In the genomic region with DNA sequence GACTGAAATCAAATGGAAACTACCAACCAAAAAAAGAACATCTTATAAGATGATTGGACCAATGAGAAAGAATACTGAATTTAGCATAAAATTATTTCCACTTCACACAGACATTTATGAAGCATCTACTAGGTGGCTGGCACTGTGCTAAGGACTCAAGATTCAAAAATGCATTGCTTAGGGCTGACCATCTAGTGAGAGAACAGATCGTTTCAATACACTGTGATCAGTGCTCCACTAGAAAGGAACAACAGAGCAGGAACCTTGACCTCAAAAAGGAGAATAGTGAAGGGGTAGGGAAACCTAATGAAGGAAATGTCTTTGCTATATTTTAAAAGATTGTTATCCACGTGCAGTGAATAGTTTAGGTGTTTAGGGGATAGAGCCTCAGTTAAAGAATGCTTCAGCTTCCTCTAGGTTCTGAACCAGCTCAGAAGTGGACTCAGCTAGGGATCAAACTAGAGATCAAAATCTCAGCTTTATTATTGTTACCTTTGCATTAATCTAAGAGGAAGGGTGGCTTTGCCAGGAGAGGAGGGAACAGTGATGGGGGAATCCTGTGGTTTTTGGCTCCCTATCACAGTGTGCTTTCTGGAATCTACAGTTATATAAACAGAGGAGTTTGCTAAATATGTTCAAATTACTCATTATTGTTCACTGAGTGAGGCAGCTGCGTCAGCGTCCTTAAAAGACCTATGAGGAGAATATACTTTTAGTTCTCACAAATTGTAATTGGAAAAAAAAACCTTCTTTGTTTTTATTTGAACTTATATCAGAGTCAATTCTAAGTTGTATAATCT, we compare ENCODE assay signal across 13 cellular contexts. TPM values are rescaled to one million over a fixed set of nuclear protein-coding genes. Genes with fewer than 3 reads are reported as not detected.
A peak's percentile ranks its signal among the peaks of the same experiment; 100 is the strongest.
DNase-seq lines count a peak whose midpoint lies in the region; ATAC-seq, FAIRE-seq and TF ChIP-seq lines count a peak whose summit lies in the region.
"Had no signal": no experiment of that assay in that cellular context is flagged by ENCODE, and none has a peak within 500 bp of the region (broad histone marks: within the 10 kb centered on the region; RNA-seq: fewer than 3 reads in every experiment).

No MANE protein-coding gene starts in this region.

- RAD21 ChIA-PET in HCT116 (lab: Charles Lee; ENCODE audit: low non-redundant PET in 1 of 2, low total read pairs in 2 of 2, uncharacterized antibody in 2 of 2, unreplicated experiment in 2 of 2) = no interaction called here

- H3K9ac ChIP-seq in HCT116 (ENCODE audit: low read length) = no peak overlapping the region
- no peak overlapping the region for H3K9ac ChIP-seq in keratinocyte (ENCODE audit: control insufficient read depth, extremely low read depth, insufficient read depth, low read length)

- no peaks in the 10 kb centered on the region for H3K9me2 ChIP-seq in HCT116 (ENCODE audit: insufficient read depth)

- POLR2A ChIA-PET in AG04449 (lab: Yijun Ruan, JAX) (interaction anchor here (1.5 kb wide), 1 partner anchor 17 kb away, joined by 5 read pairs; no protein-coding TSS in a partner anchor), HCT116 (lab: Charles Lee) (no interaction called here)

- ATAC-seq in HCT116 (no peak), lower lobe of right lung (no peak), HG02610 (IDR thresholded peaks at IDR 0.05; ENCODE audit: unreplicated experiment) (no peak)

- intact Hi-C loops in HCT116 (cut with micrococcal nuclease) (no loop called here), lower lobe of right lung (cut with DNase I) (no loop called here)

- H3K36me3 ChIP-seq in HCT116 (ENCODE audit: control insufficient read depth in 1 of 2, insufficient read depth in 2 of 2, low read length in 2 of 2) (no peaks in the 10 kb centered on the region), keratinocyte (ENCODE audit: control insufficient read depth in 2 of 2, extremely low read depth in 1 of 2, insufficient read depth in 2 of 2, low read length in 2 of 2) (no peaks in the 10 kb centered on the region), lower lobe of right lung (no peaks in the 10 kb centered on the region)

- no peak overlapping the region for H3K4me2 ChIP-seq in HCT116 (ENCODE audit: low read length)
- H3K4me2 ChIP-seq in keratinocyte (ENCODE audit: control insufficient read depth, extremely low read depth, insufficient read depth, low read depth, low read length) = no peak overlapping the region

- no peak overlapping the region; the same call in 1 of the 2 replicates for H3K4me3 ChIP-seq in AG04449 (ENCODE audit: low read depth, low read length)
- no peak overlapping the region for H3K4me3 ChIP-seq in HCT116 (replicated peaks in 1 of 2; ENCODE audit: low read depth in 1 of 2, low read length in 2 of 2)
- no peak overlapping the region for H3K4me3 ChIP-seq in keratinocyte (ENCODE audit: control insufficient read depth in 2 of 3, extremely low read depth in 1 of 3, insufficient read depth in 2 of 3, low read depth in 1 of 3, low read length in 3 of 3)
- no peak overlapping the region for H3K4me3 ChIP-seq in lower lobe of right lung
- H3K4me3 ChIP-seq: SK-N-MC had no signal

- CTCF ChIA-PET in AG04449 (lab: Yijun Ruan, JAX) = interaction anchor here (0.8 to 5.2 kb wide), 4 partner anchors 11 to 468 kb away, joined by 3 to 35 read pairs (median 3); partner anchors contain the start of gene METTL5
- CTCF ChIA-PET in HCT116 (lab: Charles Lee) = interaction anchor here (0.9 kb wide), 1 partner anchor 12 kb away, joined by 5 read pairs; no protein-coding TSS in a partner anchor

- H2AFZ ChIP-seq in HCT116 (ENCODE audit: low read depth, low read length, poor library complexity, severe bottlenecking) (peak overlapping the region; percentile 71), keratinocyte (ENCODE audit: control insufficient read depth, low read length) (no peak overlapping the region)

- no peaks in the 10 kb centered on the region for H4K20me1 ChIP-seq in HCT116 (ENCODE audit: insufficient read depth)
- H4K20me1 ChIP-seq in keratinocyte (ENCODE audit: control insufficient read depth, extremely low read depth, insufficient read depth, low read length) = no peaks in the 10 kb centered on the region

- H3K27ac ChIP-seq in HCT116 (ENCODE audit: low read depth, low read length) (no peak overlapping the region), keratinocyte (ENCODE audit: control insufficient read depth, insufficient read depth, low read length) (no peak overlapping the region), lower lobe of right lung (no peak overlapping the region)
- H3K27ac ChIP-seq: SK-N-MC had no signal

- TF ChIP-seq RAD21 in HCT116 (IDR thresholded peaks at IDR 0.05; ENCODE audit: low read depth) = no peak

- TF ChIP-seq POLR2A in HCT116 (IDR thresholded peaks at IDR 0.05; ENCODE audit: borderline replicate concordance, extremely low read depth, insufficient read depth, insufficient read length) = no peak

- no peaks in the 10 kb centered on the region for H3K9me1 ChIP-seq in keratinocyte (ENCODE audit: control insufficient read depth, extremely low read depth, insufficient read depth, low read length)

- no TSS peak for BruUV-seq in HCT116 (replicated peaks; lab: Mats Ljungman, UMichigan)

- H3K27me3 ChIP-seq in HCT116 (ENCODE audit: insufficient read depth, low read length) = no peaks in the 10 kb centered on the region
- H3K27me3 ChIP-seq in keratinocyte (ENCODE audit: control insufficient read depth, extremely low read depth, insufficient read depth, low read length) = no peaks in the 10 kb centered on the region
- no peaks in the 10 kb centered on the region for H3K27me3 ChIP-seq in lower lobe of right lung (ENCODE audit: low read depth)

- peak; percentile 55 for FAIRE-seq in keratinocyte (lab: Jason Lieb, UNC)

- H3K9me3 ChIP-seq in HCT116 (ENCODE audit: control insufficient read depth in 1 of 2, insufficient read depth in 1 of 2, low read depth in 1 of 2, low read length in 2 of 2) = no peaks in the 10 kb centered on the region
- no peaks in the 10 kb centered on the region for H3K9me3 ChIP-seq in keratinocyte (ENCODE audit: control insufficient read depth, low read depth, low read length)
- H3K9me3 ChIP-seq in lower lobe of right lung = no peaks in the 10 kb centered on the region

- H3K79me2 ChIP-seq in HCT116 (ENCODE audit: insufficient read depth, low read length) = no peaks in the 10 kb centered on the region
- no peaks in the 10 kb centered on the region for H3K79me2 ChIP-seq in keratinocyte (ENCODE audit: control insufficient read depth, insufficient read depth, low read length)

- DNase-seq in AG04449 (ENCODE audit: low read depth, low spot score) (peak; percentile 53), HCT116 (ENCODE audit: low read depth, low spot score) (no peak), amniotic stem cell (lab: John Stamatoyannopoulos, UW) (peak; percentile 71), keratinocyte (ENCODE audit: low read depth, low spot score) (no peak), lower lobe of right lung (no peak), UCSD-AML1 (lab: John Stamatoyannopoulos, UW; ENCODE audit: unreplicated experiment) (no peak), SKM-1 (lab: John Stamatoyannopoulos, UW; ENCODE audit: unreplicated experiment) (no peak)
- DNase-seq: activated CD4-positive, alpha-beta T cell treated with anti-CD3 and anti-CD28 coated beads, Interleukin-2, amount 50 U/mL, for 1 hour; CD8-positive, alpha-beta memory T cell; NCI-H2171 treated with DMSO at 0.1 percent for 48 hours had no signal

- TF ChIP-seq CTCF in AG04449 (IDR thresholded peaks at IDR 0.05; ENCODE audit: insufficient read depth, low read length, missing control alignments) (no peak), HCT116 (IDR thresholded peaks at IDR 0.05 in 2 of 3, conservative IDR thresholded peaks at IDR 0.05 in 1 of 3; ENCODE audit: borderline replicate concordance in 1 of 3, insufficient read depth in 1 of 3, low read depth in 2 of 3, low read length in 2 of 3) (no peak), keratinocyte (optimal IDR thresholded peaks at IDR 0.05 in 1 of 3, IDR thresholded peaks at IDR 0.05 in 1 of 3, conservative IDR thresholded peaks at IDR 0.05 in 1 of 3; ENCODE audit: extremely low read depth in 1 of 3, insufficient read depth in 2 of 3, low read length in 3 of 3) (no peak), lower lobe of right lung (IDR thresholded peaks at IDR 0.05) (no peak)

- dilution Hi-C loops in keratinocyte (cut with MboI; ENCODE audit: extremely low pct_ligation_motif_present, low sequenced_read_pairs) = no loop called here

- H3K4me1 ChIP-seq in HCT116 (ENCODE audit: control insufficient read depth in 1 of 2, insufficient read depth in 2 of 2, low read length in 2 of 2) = no peaks in the 10 kb centered on the region
- no peaks in the 10 kb centered on the region for H3K4me1 ChIP-seq in keratinocyte (ENCODE audit: control insufficient read depth, extremely low read depth, insufficient read depth, low read length)
- H3K4me1 ChIP-seq in lower lobe of right lung = no peaks in the 10 kb centered on the region

TF ChIP-seq in HCT116, 20 proteins besides CTCF, POLR2A, EP300 and RAD21 (continues in another document):
- TF ChIP-seq, protein P1, sequence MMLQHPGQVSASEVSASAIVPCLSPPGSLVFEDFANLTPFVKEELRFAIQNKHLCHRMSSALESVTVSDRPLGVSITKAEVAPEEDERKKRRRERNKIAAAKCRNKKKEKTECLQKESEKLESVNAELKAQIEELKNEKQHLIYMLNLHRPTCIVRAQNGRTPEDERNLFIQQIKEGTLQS (IDR thresholded peaks at IDR 0.05) = no peak
- TF ChIP-seq SP1 (IDR thresholded peaks at IDR 0.05; ENCODE audit: low read depth) = no peak
- no peak for TF ChIP-seq EZH2phosphoT487 (IDR thresholded peaks at IDR 0.05; ENCODE audit: borderline replicate concordance)

RNA-seq across cellular contexts. Expression of gene BBS5, which starts 16.2 kb away (rescaled TPM):
- total RNA-seq in HCT116 (2021; ENCODE audit: unreplicated experiment) (4.6 TPM), lower lobe of right lung (7.0 TPM)
- 1.0 and 1.6 TPM in 2 replicates for polyA plus RNA-seq in HCT116 (2012)
- 2.0 to 2.4 TPM (median 2.1 TPM) in 3 replicates for polyA plus RNA-seq in keratinocyte
- polyA plus RNA-seq in keratinocyte (2011; ENCODE audit: low read depth) = 0.45 TPM
- polyA plus RNA-seq in keratinocyte (2011; cell fraction: cytosol; rRNA removed) = 1.5 and 2.9 TPM in 2 replicates
- 4.3 and 5.0 TPM in 2 replicates for polyA plus RNA-seq in keratinocyte (2011; cell fraction: nucleus; rRNA removed)
- polyA plus RNA-seq in keratinocyte (2012; ENCODE audit: low replicate concordance) = 1.6 and 3.6 TPM in 2 replicates
- 0.90 to 1.8 TPM (median 1.0 TPM) in 3 replicates for polyA minus RNA-seq in keratinocyte
- 2.7 TPM for polyA minus RNA-seq in keratinocyte (2011; cell fraction: cytosol; rRNA and poly(A)+ RNA removed)
- polyA minus RNA-seq in keratinocyte (2011; cell fraction: nucleus; rRNA and poly(A)+ RNA removed) = 2.7 and 4.3 TPM in 2 replicates

RNA-seq across cellular contexts. Expression of gene KLHL41, which starts 46.4 kb away (rescaled TPM):
- 0.15 TPM for total RNA-seq in HCT116 (2021; ENCODE audit: unreplicated experiment)
- 0.40 and 0.49 TPM in 2 replicates for polyA plus RNA-seq in HCT116 (2012)
- 0.08 to 0.24 TPM (median 0.18 TPM) in 3 replicates for polyA plus RNA-seq in keratinocyte
- not detected for polyA plus RNA-seq in keratinocyte (2011; ENCODE audit: low read depth)
- 0.06 and 0.15 TPM in 2 replicates for polyA plus RNA-seq in keratinocyte (2011; cell fraction: cytosol; rRNA removed)
- 0.27 and 0.40 TPM in 2 replicates for polyA plus RNA-seq in keratinocyte (2011; cell fraction: nucleus; rRNA removed)
- 0.05 TPM in 1 of 2 replicates, not detected in the other for polyA plus RNA-seq in keratinocyte (2012; ENCODE audit: low replicate concordance)
- 0.16 to 0.36 TPM in 2 of 3 replicates, not detected in the other for polyA minus RNA-seq in keratinocyte
- polyA minus RNA-seq in keratinocyte (2011; cell fraction: cytosol; rRNA and poly(A)+ RNA removed) = not detected
- polyA minus RNA-seq in keratinocyte (2011; cell fraction: nucleus; rRNA and poly(A)+ RNA removed) = not detected in 2 replicates
- 0.68 TPM for total RNA-seq in lower lobe of right lung
- polyA plus RNA-seq: CD8-positive, alpha-beta memory T cell; IgD-negative memory B cell had no signal

Comparison
In these comparisons a context has a peak if more than half of its experiments do, and no peak if none do; other contexts are left out.
1. DNase-seq: peak in AG04449 (single experiment) and amniotic stem cell (single experiment); none in HCT116 (single experiment), keratinocyte (single experiment), lower lobe of right lung (single experiment), UCSD-AML1 (single experiment) and SKM-1 (single experiment).